In genomic region chr12:82182601-82183000, GRCh38 we compare ENCODE assay signal across 23 cellular contexts.
DNase-seq lines count a peak whose midpoint lies in the region; ATAC-seq and TF ChIP-seq lines count a peak whose summit lies in the region.
"Had no signal": no experiment of that assay in that cellular context is flagged by ENCODE, and none has a peak within 500 bp of the region (broad histone marks: within the 10 kb centered on the region; RNA-seq: fewer than 3 reads in every experiment).

No MANE protein-coding gene starts in this region.

- H3K36me3 Mint-ChIP-seq in activated CD4-positive, alpha-beta T cell treated with anti-CD3 and anti-CD28 coated beads, Interleukin-2, amount 10 ng/mL, durations not matched to agents 24 days and 14 days (ENCODE audit: low read depth), result no peaks in the 10 kb centered on the region
- H3K36me3 Mint-ChIP-seq: activated CD4-positive, alpha-beta memory T cell treated with anti-CD3 and anti-CD28 coated beads for 36 hours; type B pancreatic cell had no signal

- no peak overlapping the region for H3K27ac Mint-ChIP-seq in activated CD4-positive, alpha-beta T cell treated with anti-CD3 and anti-CD28 coated beads, Interleukin-2, amount 10 ng/mL, durations not matched to agents 24 days and 14 days
- H3K27ac Mint-ChIP-seq: activated B cell treated with CpG ODN at 0.5 μM for 24 hours; activated CD4-positive, alpha-beta memory T cell treated with anti-CD3 and anti-CD28 coated beads for 36 hours; activated naive CD8-positive, alpha-beta T cell treated with anti-CD3 and anti-CD28 coated beads, Interleukin-2, amount 50 U/mL, for 24 hours; H9; T-helper 2 cell treated with Interferon-gamma antibody and Interleukin-4, amounts not matched to agents 5 μg/mL and 100 μg/mL, for 36 hours; type B pancreatic cell had no signal

- H3K27me3 Mint-ChIP-seq in activated CD4-positive, alpha-beta T cell treated with anti-CD3 and anti-CD28 coated beads, Interleukin-2, amount 10 ng/mL, durations not matched to agents 24 days and 14 days, result no peaks in the 10 kb centered on the region
- H3K27me3 Mint-ChIP-seq: activated B cell treated with CpG ODN at 0.5 μM for 24 hours; activated CD4-positive, alpha-beta memory T cell treated with anti-CD3 and anti-CD28 coated beads for 36 hours; activated naive CD8-positive, alpha-beta T cell treated with anti-CD3 and anti-CD28 coated beads, Interleukin-2, amount 50 U/mL, for 24 hours; type B pancreatic cell had no signal

- no peaks in the 10 kb centered on the region for H3K9me3 Mint-ChIP-seq in activated CD4-positive, alpha-beta T cell treated with anti-CD3 and anti-CD28 coated beads, Interleukin-2, amount 10 ng/mL, durations not matched to agents 24 days and 14 days
- H3K9me3 Mint-ChIP-seq: activated naive CD8-positive, alpha-beta T cell treated with anti-CD3 and anti-CD28 coated beads, Interleukin-2, amount 50 U/mL, for 24 hours; H9; T-helper 2 cell treated with Interferon-gamma antibody and Interleukin-4, amounts not matched to agents 5 μg/mL and 100 μg/mL, for 36 hours; type B pancreatic cell had no signal

- no peak for TF ChIP-seq CTCF in astrocyte of the cerebellum (IDR thresholded peaks at IDR 0.05; ENCODE audit: low read depth, low read length, missing control alignments)

- no peak overlapping the region for H3K4me3 ChIP-seq in astrocyte of the cerebellum (ENCODE audit: low read depth, low read length)
- H3K4me3 ChIP-seq: Peyer's patch had no signal

- in situ Hi-C loops in astrocyte of the cerebellum (cut with HindIII; ENCODE audit: low sequenced_read_pairs), result no loop called here

- peak; percentile 41 for DNase-seq in DMS 273 (lab: John Stamatoyannopoulos, UW; ENCODE audit: unreplicated experiment)
- DNase-seq in DMS 273 treated with DMSO at 0.1 percent for 48 hours (lab: John Stamatoyannopoulos, UW), result no peak
- peak; percentile 69 for DNase-seq in HT1080 (ENCODE audit: low read depth)
- DNase-seq in astrocyte of the cerebellum (ENCODE audit: low read depth), result peak; percentile 81
- peak; percentile 19 for DNase-seq in iris pigment epithelial cell (ENCODE audit: low read depth)
- no peak for DNase-seq in NCI-H526 (lab: John Stamatoyannopoulos, UW)
- no peak for DNase-seq in activated CD4-positive, alpha-beta T cell treated with anti-CD3 and anti-CD28 coated beads, Interleukin-2, amount 10 ng/mL, durations not matched to agents 24 days and 14 days
- DNase-seq: activated B cell treated with CpG ODN at 0.5 μM for 24 hours; activated CD4-positive, alpha-beta memory T cell treated with anti-CD3 and anti-CD28 coated beads for 36 hours; activated effector memory CD4-positive, alpha-beta T cell treated with anti-CD3 and anti-CD28 coated beads, Interleukin-2, amount 50 U/mL, for 16 hours; activated naive CD8-positive, alpha-beta T cell treated with anti-CD3 and anti-CD28 coated beads, Interleukin-2, amount 50 U/mL, for 24 hours; foreskin fibroblast; H9; MM.1S; NCI-H1436 treated with DMSO at 0.1 percent for 48 hours; NCI-H510A treated with DMSO at 0.1 percent for 48 hours; NK-92 treated with Interleukin-12 subunit alpha and Interleukin-12 subunit beta, amount 100 ng/mL, for 24 hours; Peyer's patch; stimulated activated CD4-positive, alpha-beta T cell treated with anti-CD3 and anti-CD28 coated beads, Interleukin-15, amount 100 ng/mL, for 24 hours had no signal

- H3K4me3 Mint-ChIP-seq in activated CD4-positive, alpha-beta T cell treated with anti-CD3 and anti-CD28 coated beads, Interleukin-2, amount 10 ng/mL, durations not matched to agents 24 days and 14 days, result no peak overlapping the region
- H3K4me3 Mint-ChIP-seq: activated B cell treated with CpG ODN at 0.5 μM for 24 hours; activated CD4-positive, alpha-beta memory T cell treated with anti-CD3 and anti-CD28 coated beads for 36 hours; activated naive CD8-positive, alpha-beta T cell treated with anti-CD3 and anti-CD28 coated beads, Interleukin-2, amount 50 U/mL, for 24 hours; H9; T-helper 2 cell treated with Interferon-gamma antibody and Interleukin-4, amounts not matched to agents 5 μg/mL and 100 μg/mL, for 36 hours; type B pancreatic cell had no signal

- intact Hi-C loops in activated CD4-positive, alpha-beta T cell treated with anti-CD3 and anti-CD28 coated beads, Interleukin-2, amount 10 ng/mL, durations not matched to agents 24 days and 14 days (cut with micrococcal nuclease), result no loop called here

- H3K4me1 Mint-ChIP-seq in activated CD4-positive, alpha-beta T cell treated with anti-CD3 and anti-CD28 coated beads, Interleukin-2, amount 10 ng/mL, durations not matched to agents 24 days and 14 days, result no peaks in the 10 kb centered on the region
- H3K4me1 Mint-ChIP-seq: activated B cell treated with CpG ODN at 0.5 μM for 24 hours; activated naive CD8-positive, alpha-beta T cell treated with anti-CD3 and anti-CD28 coated beads, Interleukin-2, amount 50 U/mL, for 24 hours had no signal

- no peak for ATAC-seq in GM19395 (IDR thresholded peaks at IDR 0.05; ENCODE audit: unreplicated experiment)
- ATAC-seq: activated naive CD8-positive, alpha-beta T cell treated with anti-CD3 and anti-CD28 coated beads, Interleukin-2, amount 50 U/mL, for 24 hours; sciatic nerve had no signal

Comparison
In these comparisons a context has a peak if more than half of its experiments do, and no peak if none do; other contexts are left out.
1. DNase-seq: peak in DMS 273 (single experiment), HT1080 (single experiment), astrocyte of the cerebellum (single experiment) and iris pigment epithelial cell (single experiment); none in DMS 273 treated with DMSO at 0.1 percent for 48 hours (single experiment), NCI-H526 (0 of 2) and activated CD4-positive, alpha-beta T cell treated with anti-CD3 and anti-CD28 coated beads, Interleukin-2, amount 10 ng/mL, durations not matched to agents 24 days and 14 days (single experiment).